9 cellular contexts compared by ENCODE assay signal in genomic region chr5:147234098-147234824, GRCh38. TPM values are rescaled to one million over a fixed set of nuclear protein-coding genes. Genes with fewer than 3 reads are reported as not detected.
DNase-seq lines count a peak whose midpoint lies in the region; ATAC-seq and TF ChIP-seq lines count a peak whose summit lies in the region.
"Had no signal": no experiment of that assay in that cellular context is flagged by ENCODE, and none has a peak within 500 bp of the region (broad histone marks: within the 10 kb centered on the region; RNA-seq: fewer than 3 reads in every experiment).

No MANE protein-coding gene starts in this region.

- no peaks in the 10 kb centered on the region for H3K9me3 Mint-ChIP-seq in MCF 10A (ENCODE audit: unreplicated experiment)
- H3K9me3 Mint-ChIP-seq in stimulated activated effector memory CD8-positive, alpha-beta T cell treated with anti-CD3 and anti-CD28 coated beads, Interleukin-12 subunit alpha, Interleukin-12 subunit beta, amount 100 ng/mL, for 72 hours: no peaks in the 10 kb centered on the region

- no peak for TF ChIP-seq CTCF in IMR-90 (conservative IDR thresholded peaks at IDR 0.05; ENCODE audit: low read depth, low read length)
- TF ChIP-seq CTCF in MCF 10A (IDR thresholded peaks at IDR 0.05; ENCODE audit: unreplicated experiment): no peak

- peak overlapping the region; percentile 88 for H2AFZ ChIP-seq in IMR-90 (replicated peaks; ENCODE audit: low read length, poor library complexity)

- H3K27me3 Mint-ChIP-seq in MCF 10A (ENCODE audit: insufficient read depth, unreplicated experiment): no peaks in the 10 kb centered on the region

- no peak for TF ChIP-seq POLR2A in IMR-90 (IDR thresholded peaks at IDR 0.05; ENCODE audit: low read depth, low read length)

- BruUV-seq in IMR-90 (replicated peaks; lab: Mats Ljungman, UMichigan): no TSS peak
- no TSS peak for BruUV-seq in MCF 10A (replicated peaks; lab: Mats Ljungman, UMichigan)

- no peak for TF ChIP-seq RAD21 in IMR-90 (IDR thresholded peaks at IDR 0.05; ENCODE audit: low read length)

- no peak overlapping the region for H2BK120ac ChIP-seq in IMR-90 (ENCODE audit: low read depth, low read length)

- no peak overlapping the region for H4K5ac ChIP-seq in IMR-90 (ENCODE audit: low read depth, low read length)

- H3K4me1 Mint-ChIP-seq in MCF 10A (ENCODE audit: insufficient read depth, unreplicated experiment): peaks cover 15% of the 10 kb centered on the region
- H3K4me1 Mint-ChIP-seq in stimulated activated effector memory CD8-positive, alpha-beta T cell treated with anti-CD3 and anti-CD28 coated beads, Interleukin-12 subunit alpha, Interleukin-12 subunit beta, amount 100 ng/mL, for 72 hours: peaks cover 12% of the 10 kb centered on the region

- no peaks in the 10 kb centered on the region for H3K9me1 ChIP-seq in IMR-90 (ENCODE audit: insufficient read depth, low read length)

- CTCF ChIA-PET in IMR-90 (lab: Yijun Ruan, JAX): no interaction called here
- CTCF ChIA-PET in MCF 10A (lab: Yijun Ruan, JAX): interaction anchor here (0.7 to 1.9 kb wide), 2 partner anchors 344 to 701 kb away, joined by 5 to 6 read pairs; no protein-coding TSS in a partner anchor

- peak overlapping the region; percentile 93 for H3K4me2 ChIP-seq in IMR-90 (ENCODE audit: low read depth, low read length)

- POLR2A ChIA-PET in IMR-90 (lab: Charles Lee; ENCODE audit: unreplicated experiment) (no interaction called here), MCF 10A (lab: Yijun Ruan, JAX) (interaction anchor here (0.7 to 1.2 kb wide), 3 partner anchors 15 to 343 kb away, joined by 3 to 8 read pairs (median 3); no protein-coding TSS in a partner anchor)

- intact Hi-C loops in IMR-90 (cut with micrococcal nuclease): no loop called here
- intact Hi-C loops in MCF 10A (cut with micrococcal nuclease): no loop called here

- H2BK15ac ChIP-seq in IMR-90 (ENCODE audit: low read depth, low read length): no peak overlapping the region

- dilution Hi-C loops in IMR-90 (cut with HindIII; ENCODE audit: low sequenced_read_pairs, unreplicated experiment): no loop called here

- H4K91ac ChIP-seq in IMR-90 (ENCODE audit: insufficient read depth, low read depth, low read length): no peak overlapping the region

- H3K56ac ChIP-seq in IMR-90 (ENCODE audit: extremely low read depth, insufficient read depth, low read length): no peak overlapping the region

- no peak overlapping the region for H2AK9ac ChIP-seq in IMR-90 (replicated peaks; ENCODE audit: low read depth, low read length, poor library complexity)

- H2AK5ac ChIP-seq in IMR-90 (ENCODE audit: low read depth, low read length): no peak overlapping the region

- H3K79me1 ChIP-seq in IMR-90 (ENCODE audit: low read depth in 1 of 2, low read length in 2 of 2): no peaks in the 10 kb centered on the region

- H3K14ac ChIP-seq in IMR-90 (replicated peaks; ENCODE audit: low read depth, low read length): no peak overlapping the region

- H3K18ac ChIP-seq in IMR-90 (ENCODE audit: low read depth, low read length): no peak overlapping the region

- no peak overlapping the region for H3K9ac ChIP-seq in IMR-90 (ENCODE audit: low read depth, low read length)

- peak overlapping the region; percentile 68 for H3K4me3 Mint-ChIP-seq in MCF 10A (ENCODE audit: unreplicated experiment)
- H3K4me3 Mint-ChIP-seq in stimulated activated effector memory CD8-positive, alpha-beta T cell treated with anti-CD3 and anti-CD28 coated beads, Interleukin-12 subunit alpha, Interleukin-12 subunit beta, amount 100 ng/mL, for 72 hours: peak overlapping the region; percentile 35

- H3K36me3 ChIP-seq in IMR-90 (ENCODE audit: control insufficient read depth, insufficient read depth, low read length): no peaks in the 10 kb centered on the region

- no peaks in the 10 kb centered on the region for H3K4me1 ChIP-seq in IMR-90 (ENCODE audit: control insufficient read depth, insufficient read depth, low read length)

- no peak overlapping the region for H3K23ac ChIP-seq in IMR-90 (ENCODE audit: low read depth, low read length)

- no peak overlapping the region for H3K27ac ChIP-seq in IMR-90 (ENCODE audit: insufficient read depth, low read length)
- H3K27ac ChIP-seq: HL-60 had no signal

- ATAC-seq in IMR-90 (ENCODE audit: low read depth): peak; percentile 42
- ATAC-seq in stimulated activated effector memory CD8-positive, alpha-beta T cell treated with anti-CD3 and anti-CD28 coated beads, Interleukin-12 subunit alpha, Interleukin-12 subunit beta, amount 100 ng/mL, for 72 hours: peak; percentile 31
- ATAC-seq in HG03439 (IDR thresholded peaks at IDR 0.05; ENCODE audit: unreplicated experiment): no peak

- H2BK20ac ChIP-seq in IMR-90 (ENCODE audit: low read depth, low read length): no peak overlapping the region

- in situ Hi-C loops in IMR-90 (cut with MboI; ENCODE audit: low sequenced_read_pairs): no loop called here

- DNase-seq in IMR-90 (no peak), MCF 10A (ENCODE audit: unreplicated experiment) (peak; percentile 6), kidney glomerular epithelial cell (lab: John Stamatoyannopoulos, UW) (peak; percentile 7), HT-29 (ENCODE audit: low spot score) (no peak), ecto neural progenitor cell (ENCODE audit: low spot score) (no peak), ureter (ENCODE audit: low spot score) (no peak)
- no peak for DNase-seq in stimulated activated effector memory CD8-positive, alpha-beta T cell treated with anti-CD3 and anti-CD28 coated beads, Interleukin-12 subunit alpha, Interleukin-12 subunit beta, amount 100 ng/mL, for 72 hours (ENCODE audit: low spot score in 2 of 2)

- H3K4ac ChIP-seq in IMR-90 (ENCODE audit: low read depth, low read length): no peak overlapping the region

- H3K9me3 ChIP-seq in IMR-90 (ENCODE audit: control insufficient read depth, insufficient read depth, low read length): no peaks in the 10 kb centered on the region

- H4K20me1 ChIP-seq in IMR-90 (ENCODE audit: insufficient read depth, low read length): no peaks in the 10 kb centered on the region

- H2BK5ac ChIP-seq in IMR-90 (ENCODE audit: low read depth, low read length, poor library complexity, severe bottlenecking): no peak overlapping the region

- no CpG with 5 or more reads among the region's 37 CpGs for WGBS in IMR-90 (ENCODE audit: extremely low coverage in 2 of 2, insufficient read length in 1 of 2), 2 experiments

- no peaks in the 10 kb centered on the region for H3K36me3 Mint-ChIP-seq in MCF 10A (ENCODE audit: insufficient read depth, unreplicated experiment)
- no peaks in the 10 kb centered on the region for H3K36me3 Mint-ChIP-seq in stimulated activated effector memory CD8-positive, alpha-beta T cell treated with anti-CD3 and anti-CD28 coated beads, Interleukin-12 subunit alpha, Interleukin-12 subunit beta, amount 100 ng/mL, for 72 hours

- H4K8ac ChIP-seq in IMR-90 (ENCODE audit: low read depth in 2 of 2, low read length in 2 of 2): no peak overlapping the region

- H3K4me3 ChIP-seq in IMR-90 (ENCODE audit: insufficient read depth, low read depth, low read length): peak overlapping the region; percentile 33; the same call in 1 of the 2 replicates

- H3K27me3 ChIP-seq in IMR-90 (ENCODE audit: control insufficient read depth, insufficient read depth, low read length): peaks cover 17% of the 10 kb centered on the region

- H3K27ac Mint-ChIP-seq in MCF 10A (ENCODE audit: low read depth, unreplicated experiment): no peak overlapping the region
- no peak overlapping the region for H3K27ac Mint-ChIP-seq in stimulated activated effector memory CD8-positive, alpha-beta T cell treated with anti-CD3 and anti-CD28 coated beads, Interleukin-12 subunit alpha, Interleukin-12 subunit beta, amount 100 ng/mL, for 72 hours

TF ChIP-seq in IMR-90, 13 proteins besides CTCF, POLR2A, EP300 and RAD21:
- no peak for TF ChIP-seq MAZ (IDR thresholded peaks at IDR 0.05; ENCODE audit: borderline replicate concordance, low read depth, low read length)
- TF ChIP-seq SMC3 (IDR thresholded peaks at IDR 0.05; ENCODE audit: low read depth, low read length): no peak
- TF ChIP-seq ELK1 (IDR thresholded peaks at IDR 0.05; ENCODE audit: borderline replicate concordance, low read depth, low read length): no peak
- TF ChIP-seq CHD1 (IDR thresholded peaks at IDR 0.05; ENCODE audit: low read depth, low read length): no peak
- no peak for TF ChIP-seq RFX5 (IDR thresholded peaks at IDR 0.05; ENCODE audit: low read depth, low read length)
- no peak for TF ChIP-seq CEBPB (IDR thresholded peaks at IDR 0.05; ENCODE audit: low read depth, low read length)
- TF ChIP-seq MAFK (IDR thresholded peaks at IDR 0.05; ENCODE audit: low read depth, low read length): no peak
- no peak for TF ChIP-seq RCOR1 (IDR thresholded peaks at IDR 0.05; ENCODE audit: insufficient replicate concordance, low read length)
- TF ChIP-seq MXI1 (IDR thresholded peaks at IDR 0.05; ENCODE audit: borderline replicate concordance, low read depth, low read length): no peak
- no peak for TF ChIP-seq NFE2L2 (IDR thresholded peaks at IDR 0.05; ENCODE audit: low read depth, low read length)
- TF ChIP-seq USF2 (IDR thresholded peaks at IDR 0.05; ENCODE audit: low read depth, low read length): no peak
- TF ChIP-seq BHLHE40 (IDR thresholded peaks at IDR 0.05; ENCODE audit: low read depth, low read length): no peak
- no peak for TF ChIP-seq FOS (IDR thresholded peaks at IDR 0.05; ENCODE audit: low read depth, low read length)

RNA-seq across cellular contexts. Expression of gene STK32A, which starts 0.6 kb away (rescaled TPM):
- total RNA-seq in IMR-90 (2012; rRNA removed): under 0.01 and 0.18 TPM in 2 replicates
- 0.03 and 0.12 TPM in 2 replicates for polyA plus RNA-seq in IMR-90 (2012; rRNA removed)
- 0.09 and 0.10 TPM in 2 replicates for polyA plus RNA-seq in IMR-90 (2012; cell fraction: cytosol; rRNA removed)
- 0.01 and 0.19 TPM in 2 replicates for polyA plus RNA-seq in IMR-90 (2012; cell fraction: nucleus; rRNA removed; ENCODE audit: low replicate concordance)
- total RNA-seq in MCF 10A (2022): 3.3 and 11.4 TPM in 2 replicates
- total RNA-seq in HT-29 (2014; rRNA removed; shearing (Covaris generic)): not detected in 2 replicates
- 9.7 TPM for total RNA-seq in ureter

Comparison
In these comparisons a context has a peak if more than half of its experiments do, and no peak if none do; other contexts are left out.
1. DNase-seq: peak in MCF 10A (single experiment) and kidney glomerular epithelial cell (single experiment); none in IMR-90 (single experiment), stimulated activated effector memory CD8-positive, alpha-beta T cell treated with anti-CD3 and anti-CD28 coated beads, Interleukin-12 subunit alpha, Interleukin-12 subunit beta, amount 100 ng/mL, for 72 hours (0 of 2), HT-29 (single experiment), ecto neural progenitor cell (single experiment) and ureter (single experiment).